In the genomic region with DNA sequence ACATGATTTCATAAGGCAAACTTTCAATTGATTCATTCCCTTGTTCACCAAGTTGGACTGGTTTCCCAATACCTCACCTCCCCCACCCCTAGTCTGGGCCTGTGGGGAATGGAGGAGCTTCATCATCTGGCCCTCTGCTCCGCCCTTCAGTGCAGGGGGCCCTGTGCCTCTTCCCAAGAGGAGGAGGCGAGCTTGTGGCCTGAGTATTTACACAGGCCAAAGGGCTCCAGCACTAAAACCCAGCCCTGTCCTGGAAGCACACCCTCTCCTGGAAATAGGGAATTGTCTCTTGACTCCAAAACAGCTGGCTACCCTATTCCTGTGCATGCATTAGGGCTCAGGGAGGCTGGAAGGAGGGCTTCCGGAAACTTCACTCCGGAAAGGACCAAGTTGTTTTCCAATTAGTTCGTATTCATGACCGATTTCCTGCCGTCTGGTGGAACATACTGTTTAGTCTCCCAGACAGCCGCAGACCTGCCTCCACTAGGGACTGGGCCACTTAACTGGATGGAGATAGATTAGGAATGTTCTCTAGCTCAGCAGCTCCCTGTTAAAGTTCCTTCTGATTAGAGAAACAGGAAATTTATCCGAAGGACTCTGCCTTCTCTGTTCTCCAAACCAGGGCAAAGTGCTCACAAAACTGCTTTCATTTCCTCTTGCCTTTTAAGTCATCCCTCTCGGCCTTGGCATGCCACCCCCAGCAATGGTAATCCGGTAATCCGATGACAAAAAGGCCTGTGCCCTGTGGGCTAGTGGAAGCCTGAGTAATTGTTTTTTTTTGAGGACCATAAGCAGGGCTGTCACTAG, we compare ENCODE assay signal across 1 cellular context.
TF ChIP-seq lines count a peak whose summit lies in the region.

No MANE protein-coding gene starts in this region.

TF ChIP-seq in GM23338, 12 proteins besides CTCF, POLR2A, EP300 and RAD21 (continued from another document):
- TF ChIP-seq JUNB (IDR thresholded peaks at IDR 0.05; ENCODE audit: unreplicated experiment) (no peak), STAT1 (IDR thresholded peaks at IDR 0.05; ENCODE audit: unreplicated experiment) (no peak), CREB1 (CRISPR knock-in tag; IDR thresholded peaks at IDR 0.05; ENCODE audit: low read depth) (no peak), EZH2phosphoT487 (IDR thresholded peaks at IDR 0.05; ENCODE audit: unreplicated experiment) (no peak), EZH2 (IDR thresholded peaks at IDR 0.05; ENCODE audit: low read depth, unreplicated experiment) (no peak)
